Comparison of ENCODE assay signal across 20 cellular contexts in the genomic region with DNA sequence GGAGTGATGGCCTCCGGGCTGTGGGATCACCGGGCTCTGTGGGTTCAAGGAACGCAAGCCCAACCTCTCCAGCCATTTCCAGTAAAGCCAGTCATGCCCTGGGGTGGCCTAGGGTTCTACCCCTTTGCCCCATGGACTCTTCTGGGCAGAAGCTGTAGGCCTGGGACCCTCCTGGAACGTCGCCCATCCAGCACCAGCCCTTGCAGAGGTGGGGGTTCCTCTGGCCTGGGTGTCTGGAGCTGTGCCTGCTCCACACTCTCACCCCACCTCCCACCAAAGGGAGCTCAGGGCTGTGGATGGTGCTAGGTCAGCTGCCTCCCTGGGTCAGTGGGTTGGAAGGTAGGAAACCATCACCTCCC. TPM values are rescaled to one million over a fixed set of nuclear protein-coding genes. Genes with fewer than 3 reads are reported as not detected.
DNase-seq lines count a peak whose midpoint lies in the region; ATAC-seq, FAIRE-seq and TF ChIP-seq lines count a peak whose summit lies in the region.
"Had no signal": no experiment of that assay in that cellular context is flagged by ENCODE, and none has a peak within 500 bp of the region (broad histone marks: within the 10 kb centered on the region; RNA-seq: fewer than 3 reads in every experiment).

No MANE protein-coding gene starts in this region.

- H3K36me3 ChIP-seq in H1 (ENCODE audit: control insufficient read depth in 2 of 4, insufficient read depth in 4 of 4, low read length in 3 of 4) (no peaks in the 10 kb centered on the region), stomach (no peaks in the 10 kb centered on the region), thyroid gland (no peaks in the 10 kb centered on the region)
- H3K36me3 ChIP-seq: left ventricle myocardium inferior, prostate gland, vagina had no signal

- no peak overlapping the region for H3K56ac ChIP-seq in H1 (replicated peaks; ENCODE audit: insufficient read length, low read depth, low read length)

- TF ChIP-seq RAD21 in H1 (IDR thresholded peaks at IDR 0.05 in 1 of 2, conservative IDR thresholded peaks at IDR 0.05 in 1 of 2; ENCODE audit: low read depth in 2 of 2, low read length in 2 of 2): no peak

- no peak overlapping the region for H3K9ac ChIP-seq in H1 (replicated peaks in 1 of 4; ENCODE audit: extremely low read depth in 1 of 4, low read depth in 3 of 4, low read length in 3 of 4)

- no peak for TF ChIP-seq POLR2A in H1 (IDR thresholded peaks at IDR 0.05; ENCODE audit: control extremely low read depth in 1 of 2, low read depth in 2 of 2, low read length in 2 of 2)
- TF ChIP-seq POLR2A in stomach (IDR thresholded peaks at IDR 0.05): no peak
- no peak for TF ChIP-seq POLR2A in thyroid gland (IDR thresholded peaks at IDR 0.05)

- no peak overlapping the region for H3K14ac ChIP-seq in H1 (ENCODE audit: insufficient read length)

- H2AFZ ChIP-seq in H1 (ENCODE audit: low read length): no peak overlapping the region

- no peaks in the 10 kb centered on the region for H3K9me3 Mint-ChIP-seq in activated naive CD4-positive, alpha-beta T cell treated with anti-CD3 and anti-CD28 coated beads, Interleukin-2, amount 10 ng/mL, durations not matched to agents 7 days and 5 days

- peaks cover 51% of the 10 kb centered on the region for H3K27me3 Mint-ChIP-seq in activated naive CD4-positive, alpha-beta T cell treated with anti-CD3 and anti-CD28 coated beads, Interleukin-2, amount 10 ng/mL, durations not matched to agents 7 days and 5 days

- TF ChIP-seq CTCF in H1 (IDR thresholded peaks at IDR 0.05; ENCODE audit: control extremely low read depth in 1 of 3, insufficient read depth in 1 of 3, low read depth in 1 of 3, low read length in 3 of 3) (no peak), stomach (IDR thresholded peaks at IDR 0.05) (no peak), thyroid gland (IDR thresholded peaks at IDR 0.05) (no peak)

- no peak overlapping the region for H3K18ac ChIP-seq in H1 (ENCODE audit: extremely low read depth, low read length)

- no peak overlapping the region for H3K4ac ChIP-seq in H1 (replicated peaks; ENCODE audit: insufficient read length, low read depth, low read length)

- H3K4me3 Mint-ChIP-seq in activated naive CD4-positive, alpha-beta T cell treated with anti-CD3 and anti-CD28 coated beads, Interleukin-2, amount 10 ng/mL, durations not matched to agents 7 days and 5 days: peak overlapping the region; percentile 68

- WGBS in H1 (ENCODE audit: extremely low coverage in 1 of 2, insufficient coverage in 1 of 2, insufficient read length in 1 of 2, insufficient replicate concordance in 2 of 2, low coverage in 1 of 2, low lambda C conversion rate in 2 of 2, missing lambda C conversion rate in 1 of 2), 2 experiments: 84% methylated on average over 5 of the region's 5 CpGs; no CpG with 5 or more reads in 1 of the 2 experiments
- WGBS in stomach, 5 donors: 69 to 89% (median 79%) methylated on average over 3 to 5 of the region's 5 CpGs
- WGBS in thyroid gland, 2 donors: 70 to 77% methylated on average over 5 of the region's 5 CpGs

- H3K4me3 ChIP-seq in H1 (ENCODE audit: extremely low read depth in 1 of 4, insufficient read depth in 2 of 4, low read depth in 3 of 4, low read length in 4 of 4) (no peak overlapping the region), stomach (no peak overlapping the region), thyroid gland (replicated peaks in 1 of 3) (no peak overlapping the region)
- H3K4me3 ChIP-seq: left ventricle myocardium inferior, prostate gland, vagina had no signal

- no peak for ATAC-seq in GM19463 (IDR thresholded peaks at IDR 0.05; ENCODE audit: unreplicated experiment)

- H3K27ac ChIP-seq in H1 (ENCODE audit: low read depth, low read length) (no peak overlapping the region), stomach (peak overlapping the region in 4 of 5 donors; percentile 27 to 60 (median 46)), thyroid gland (no peak overlapping the region)
- H3K27ac ChIP-seq: left ventricle myocardium inferior, prostate gland, vagina had no signal

- intact Hi-C loops in stomach (cut with DNase I; ENCODE audit: low total_unique reads): no loop called here
- intact Hi-C loops in posterior vena cava (cut with DNase I): no loop called here
- intact Hi-C loops in thyroid gland (cut with DNase I): no loop called here

- peak overlapping the region; percentile 24 for H3K27ac Mint-ChIP-seq in activated naive CD4-positive, alpha-beta T cell treated with anti-CD3 and anti-CD28 coated beads, Interleukin-2, amount 10 ng/mL, durations not matched to agents 7 days and 5 days

- H3K4me1 ChIP-seq in H1 (replicated peaks in 1 of 4; ENCODE audit: control insufficient read depth in 3 of 4, insufficient read depth in 4 of 4, low read length in 3 of 4) (peaks cover 0 to 24% (median 16%) of the 10 kb centered on the region in 4 experiments; a peak in 6 of 7 replicates), stomach (peaks cover 24 to 50% (median 47%) of the 10 kb centered on the region in 4 donors), thyroid gland (peaks cover 5 to 24% of the 10 kb centered on the region in 2 donors)

- POLR2A ChIA-PET in H1 (lab: Charles Lee; ENCODE audit: partially characterized antibody): interaction anchor here (0.8 to 1.4 kb wide), 6 partner anchors 9 to 26 kb away, joined by 3 to 5 read pairs (median 4); no protein-coding TSS in a partner anchor

- no peak overlapping the region for H2BK120ac ChIP-seq in H1 (replicated peaks; ENCODE audit: low read depth, low read length)

- peaks cover 16% of the 10 kb centered on the region for H3K79me1 ChIP-seq in H1 (ENCODE audit: low read depth, low read length)

- H2BK12ac ChIP-seq in H1 (ENCODE audit: low read depth, low read length): 0 out of 2 replicates have a peak overlapping the region, but pooled peaks have one; percentile 22

- H2BK5ac ChIP-seq in H1 (ENCODE audit: low read depth, low read length): no peak overlapping the region

- H2BK20ac ChIP-seq in H1 (ENCODE audit: low read length): no peak overlapping the region

- H4K8ac ChIP-seq in H1 (ENCODE audit: extremely low read depth, insufficient read depth, low read length): no peak overlapping the region

- H4K91ac ChIP-seq in H1 (replicated peaks; ENCODE audit: insufficient read length, low read length): no peak overlapping the region

- TF ChIP-seq EP300 in H1 (IDR thresholded peaks at IDR 0.05; ENCODE audit: borderline replicate concordance in 1 of 2, low read depth in 2 of 2, low read length in 2 of 2): no peak
- no peak for TF ChIP-seq EP300 in stomach (IDR thresholded peaks at IDR 0.05)

- H3K27me3 ChIP-seq in H1 (replicated peaks in 1 of 4; ENCODE audit: control insufficient read depth in 3 of 4, extremely low read depth in 1 of 4, insufficient read depth in 3 of 4, low read length in 3 of 4): no peaks in the 10 kb centered on the region; a peak in 1 of 7 replicates
- H3K27me3 ChIP-seq in stomach: peaks cover 0 to 17% (median 0%) of the 10 kb centered on the region in 3 donors
- no peaks in the 10 kb centered on the region for H3K27me3 ChIP-seq in thyroid gland
- H3K27me3 ChIP-seq: vagina had no signal

- CTCF ChIA-PET in activated naive CD4-positive, alpha-beta T cell treated with anti-CD3 and anti-CD28 coated beads, Interleukin-2, amount 10 ng/mL, durations not matched to agents 7 days and 5 days (lab: Charles Lee): no interaction called here
- CTCF ChIA-PET in H1 (lab: Charles Lee; ENCODE audit: partially characterized antibody): interaction anchor here (1.0 to 1.5 kb wide), 4 partner anchors 13 to 210 kb away, joined by 3 to 4 read pairs (median 3); no protein-coding TSS in a partner anchor

- peaks cover 27% of the 10 kb centered on the region for H3K4me1 Mint-ChIP-seq in activated naive CD4-positive, alpha-beta T cell treated with anti-CD3 and anti-CD28 coated beads, Interleukin-2, amount 10 ng/mL, durations not matched to agents 7 days and 5 days

- H3K23me2 ChIP-seq in H1 (ENCODE audit: low read depth, low read length): peaks cover 1% of the 10 kb centered on the region; the same call in 1 of the 2 replicates

- no peak overlapping the region for H2BK15ac ChIP-seq in H1 (ENCODE audit: low read length)

- no peak overlapping the region for H2AK5ac ChIP-seq in H1 (ENCODE audit: low read depth, low read length)

- no peak overlapping the region for H3K23ac ChIP-seq in H1 (ENCODE audit: insufficient read length)

- no peak overlapping the region for H4K5ac ChIP-seq in H1 (ENCODE audit: insufficient read length, low read depth, low read length)

- FAIRE-seq in H1 (lab: Jason Lieb, UNC): no peak
- FAIRE-seq: D721Med, small intestine had no signal

- no peaks in the 10 kb centered on the region for H3K9me3 ChIP-seq in H1 (ENCODE audit: insufficient read depth in 2 of 2, low read depth in 1 of 2, low read length in 1 of 2)
- no peaks in the 10 kb centered on the region for H3K9me3 ChIP-seq in stomach
- H3K9me3 ChIP-seq in thyroid gland: no peaks in the 10 kb centered on the region
- H3K9me3 ChIP-seq: left ventricle myocardium inferior, prostate gland, vagina had no signal

- H3K36me3 Mint-ChIP-seq in activated naive CD4-positive, alpha-beta T cell treated with anti-CD3 and anti-CD28 coated beads, Interleukin-2, amount 10 ng/mL, durations not matched to agents 7 days and 5 days: peaks cover 8% of the 10 kb centered on the region

- H3K79me2 ChIP-seq in H1 (ENCODE audit: control insufficient read depth in 1 of 2, insufficient read depth in 2 of 2, low read length in 2 of 2): peaks cover 0 to 28% of the 10 kb centered on the region in 2 experiments; a peak in 3 of 4 replicates

- no peak overlapping the region for H3K4me2 ChIP-seq in H1 (ENCODE audit: insufficient read depth in 1 of 2, low read depth in 2 of 2, low read length in 2 of 2)

- DNase-seq in activated naive CD4-positive, alpha-beta T cell treated with anti-CD3 and anti-CD28 coated beads, Interleukin-2, amount 10 ng/mL, durations not matched to agents 7 days and 5 days: no peak
- no peak for DNase-seq in activated naive CD4-positive, alpha-beta T cell treated with Interleukin-2 at 50 U/mL for 16 hours
- peak; percentile 33 for DNase-seq in RPMI8226
- no peak for DNase-seq in H1 (ENCODE audit: low read depth in 1 of 2, low spot score in 2 of 2)
- DNase-seq in stomach: no peak
- no peak for DNase-seq in posterior vena cava (ENCODE audit: low spot score)
- DNase-seq in thyroid gland: no peak
- DNase-seq: central memory CD4-positive, alpha-beta T cell; effector CD4-positive, alpha-beta T cell; glutamatergic neuron; Kasumi-1; left ventricle myocardium inferior; NCI-H1105; NCI-H524 treated with DMSO at 0.1 percent for 48 hours; stimulated activated CD4-positive, alpha-beta T cell treated with anti-CD3 and anti-CD28 coated beads, Interleukin-4, amount 100 ng/mL, for 1 hour had no signal

- peaks cover 4 to 10% of the 10 kb centered on the region in 2 experiments for H4K20me1 ChIP-seq in H1 (replicated peaks in 1 of 2; ENCODE audit: control insufficient read depth in 1 of 2, insufficient read depth in 2 of 2, low read length in 2 of 2)

RNA-seq across cellular contexts. Expression of a gene that starts 1.4 kb away (rescaled TPM):
- 38.6 and 39.7 TPM in 2 replicates for total RNA-seq in H1 (2021; fragmentation: NEBNext Ultra II Directional; extraction: Animal tissue kit (Norgen Biotek cat#: 25700))
- polyA plus RNA-seq in H1 (2011; rRNA removed) (23.5 and 37.5 TPM in 2 replicates), stomach (10 to 100 TPM in 2 of 3 donors, 1 to 10 TPM in 1; 4.7 to 12.4 (median 10.3) TPM)
- polyA plus RNA-seq in H1 (2011; cell fraction: cytosol; rRNA removed): 26.4 TPM
- 181 TPM for polyA plus RNA-seq in H1 (2011; cell fraction: nucleus; rRNA removed)
- 27.4 to 47.0 TPM (median 38.9 TPM) in 4 replicates for polyA plus RNA-seq in H1 (2012, experiment 1 of 2)
- polyA plus RNA-seq in H1 (2012, experiment 2 of 2): 19.5 TPM
- 27.2 TPM for polyA plus RNA-seq in H1 (2013, experiment 1 of 2)
- polyA plus RNA-seq in H1 (2013, experiment 2 of 2): 24.9 TPM
- polyA minus RNA-seq in H1 (2011; rRNA and poly(A)+ RNA removed): 23.8 and 28.1 TPM in 2 replicates
- 33.8 TPM for polyA minus RNA-seq in H1 (2011; cell fraction: cytosol; rRNA and poly(A)+ RNA removed)
- polyA minus RNA-seq in H1 (2011; cell fraction: nucleus; rRNA and poly(A)+ RNA removed): 44.5 TPM
- total RNA-seq in stomach (100 to 1,000 TPM in 3 of 5 donors, 10 to 100 TPM in 2; 23.9 to 346 (median 126) TPM), posterior vena cava (10 to 100 TPM; 23.8 to 34.6 TPM), thyroid gland (10 to 100 TPM; 26.1 to 41.6 (median 29.1) TPM)

Comparison
In these comparisons a context has a peak if more than half of its experiments do, and no peak if none do; other contexts are left out.
1. H3K27ac ChIP-seq: peak in stomach (4 of 5); none in H1 (single experiment) and thyroid gland (0 of 3).